In genomic region chr13:51557875-51558604, GRCh38 we compare ENCODE assay signal across 13 cellular contexts. TPM values are rescaled to one million over a fixed set of nuclear protein-coding genes. Genes with fewer than 3 reads are reported as not detected.
DNase-seq lines count a peak whose midpoint lies in the region; ATAC-seq, FAIRE-seq and TF ChIP-seq lines count a peak whose summit lies in the region.
"Had no signal": no experiment of that assay in that cellular context is flagged by ENCODE, and none has a peak within 500 bp of the region (broad histone marks: within the 10 kb centered on the region; RNA-seq: fewer than 3 reads in every experiment).

No MANE protein-coding gene starts in this region.

- H3K36me3 ChIP-seq in HEK293 (ENCODE audit: control insufficient read depth in 2 of 2, insufficient read depth in 1 of 2, low read length in 2 of 2), result no peaks in the 10 kb centered on the region
- H3K36me3 ChIP-seq in small intestine (ENCODE audit: control insufficient read depth in 2 of 2, insufficient read depth in 2 of 2, low read length in 2 of 2), result no peaks in the 10 kb centered on the region
- no peaks in the 10 kb centered on the region for H3K36me3 ChIP-seq in esophagus muscularis mucosa

- TF ChIP-seq RAD21 in A549 (conservative IDR thresholded peaks at IDR 0.05 in 1 of 2, IDR thresholded peaks at IDR 0.05 in 1 of 2), result no peak

- ATAC-seq in A549, result peak; percentile 78 to 89
- ATAC-seq in naive thymus-derived CD8-positive, alpha-beta T cell, result no peak

- no peak for TF ChIP-seq EP300 in A549 (IDR thresholded peaks at IDR 0.05)
- no peak for TF ChIP-seq EP300 in esophagus muscularis mucosa (IDR thresholded peaks at IDR 0.05)

- FAIRE-seq in A549 (lab: Jason Lieb, UNC), result no peak
- FAIRE-seq in small intestine (lab: Jason Lieb, UNC), result no peak

- peaks cover 14% of the 10 kb centered on the region for H3K4me1 ChIP-seq in A549
- H3K4me1 ChIP-seq in HEK293 (ENCODE audit: control insufficient read depth, insufficient read depth, low read length), result no peaks in the 10 kb centered on the region
- no peaks in the 10 kb centered on the region for H3K4me1 ChIP-seq in small intestine (ENCODE audit: control insufficient read depth in 2 of 2, insufficient read depth in 1 of 2, low read depth in 1 of 2, low read length in 1 of 2)
- H3K4me1 ChIP-seq in esophagus muscularis mucosa, result no peaks in the 10 kb centered on the region

- TF ChIP-seq CTCF in A549 (IDR thresholded peaks at IDR 0.05) (no peak), HEK293 (tag by site-specific recombination; IDR thresholded peaks at IDR 0.05) (no peak), esophagus muscularis mucosa (IDR thresholded peaks at IDR 0.05) (no peak)

- H3K4me1 Mint-ChIP-seq in naive thymus-derived CD8-positive, alpha-beta T cell, result peaks cover 3 to 31% (median 6%) of the 10 kb centered on the region in 4 donors

- TF ChIP-seq POLR2A in A549 (IDR thresholded peaks at IDR 0.05; ENCODE audit: low read length) (no peak), esophagus muscularis mucosa (IDR thresholded peaks at IDR 0.05; ENCODE audit: low read depth) (no peak)

- POLR2A ChIA-PET in A549 (lab: Yijun Ruan, JAX) (interaction anchor here (1.0 kb wide), 1 partner anchor 105 kb away, joined by 3 read pairs; no protein-coding TSS in a partner anchor), HEK293 (lab: Yijun Ruan, JAX) (interaction anchor here (1.0 to 2.1 kb wide), 2 partner anchors 105 to 113 kb away, joined by 5 to 6 read pairs; partner anchors contain the start of gene INTS6)
- POLR2A ChIA-PET in naive thymus-derived CD8-positive, alpha-beta T cell (lab: Charles Lee), result interaction anchor here (0.5 kb wide), 1 partner anchor 19 kb away, joined by 7 read pairs; no protein-coding TSS in a partner anchor

- no peak overlapping the region for H3K27ac Mint-ChIP-seq in naive thymus-derived CD8-positive, alpha-beta T cell
- H3K27ac Mint-ChIP-seq: activated naive CD4-positive, alpha-beta T cell treated with anti-CD3 and anti-CD28 coated beads, Interleukin-2, amount 50 U/mL, for 72 hours; progenitor cell of endocrine pancreas had no signal

- H3K4me3 Mint-ChIP-seq in naive thymus-derived CD8-positive, alpha-beta T cell, result no peak overlapping the region

- peaks cover 0 to 9% (median 1%) of the 10 kb centered on the region in 5 donors for H3K27me3 Mint-ChIP-seq in naive thymus-derived CD8-positive, alpha-beta T cell

- H3K4me3 ChIP-seq in A549 (no peak overlapping the region; the same call in 2 of the 3 replicates), HEK293 (ENCODE audit: low read depth, low read length) (no peak overlapping the region), small intestine (ENCODE audit: low read depth in 1 of 2, low read length in 2 of 2) (no peak overlapping the region), esophagus muscularis mucosa (no peak overlapping the region)

- peaks cover 0 to 2% (median 0%) of the 10 kb centered on the region in 9 donors for H3K9me3 Mint-ChIP-seq in naive thymus-derived CD8-positive, alpha-beta T cell

- H3K4me2 ChIP-seq in A549, result peak overlapping the region; percentile 77

- intact Hi-C loops in esophagus muscularis mucosa (cut with DNase I), result no loop called here

- no peaks in the 10 kb centered on the region for H3K9me3 ChIP-seq in A549
- no peaks in the 10 kb centered on the region for H3K9me3 ChIP-seq in HEK293 (ENCODE audit: control insufficient read depth, insufficient read depth, low read depth, low read length)
- H3K9me3 ChIP-seq in small intestine (ENCODE audit: control insufficient read depth, low read depth), result no peaks in the 10 kb centered on the region
- H3K9me3 ChIP-seq in esophagus muscularis mucosa, result no peaks in the 10 kb centered on the region

- CTCF ChIA-PET in A549 (lab: Yijun Ruan, JAX), result no interaction called here
- CTCF ChIA-PET in HEK293 (lab: Yijun Ruan, JAX), result no interaction called here

- DNase-seq in A549 (ENCODE audit: low read depth in 1 of 2, low spot score in 1 of 2) (peak in 1 of 2 experiments; percentile 5), amniotic epithelial cell (ENCODE audit: low read depth) (peak; percentile 93), hepatic stellate cell (ENCODE audit: low spot score) (peak; percentile 45), small intestine (no peak), NCI-H82 (lab: John Stamatoyannopoulos, UW) (no peak), esophagus muscularis mucosa (ENCODE audit: extremely low spot score) (no peak)
- no peak for DNase-seq in naive thymus-derived CD8-positive, alpha-beta T cell
- DNase-seq: hippocampal formation; NCI-H187 treated with DMSO at 0.1 percent for 48 hours; stimulated activated naive CD4-positive, alpha-beta T cell treated with Interleukin-2 at 50 U/mL for 16 hours had no signal

- H3K27me3 ChIP-seq in small intestine (ENCODE audit: control insufficient read depth in 2 of 2, insufficient read depth in 2 of 2, low read length in 2 of 2) (no peaks in the 10 kb centered on the region), esophagus muscularis mucosa (no peaks in the 10 kb centered on the region)

- H3K36me3 Mint-ChIP-seq in naive thymus-derived CD8-positive, alpha-beta T cell, result peaks cover 0 to 5% (median 0%) of the 10 kb centered on the region in 3 donors
- H3K36me3 Mint-ChIP-seq: activated naive CD4-positive, alpha-beta T cell treated with anti-CD3 and anti-CD28 coated beads, Interleukin-2, amount 50 U/mL, for 72 hours had no signal

- 13% methylated on average over 9 of the region's 9 CpGs for WGBS in A549 (ENCODE audit: missing lambda C conversion rate)
- 58 to 66% (median 60%) methylated on average over 9 of the region's 9 CpGs for WGBS in small intestine, 3 donors
- WGBS in esophagus muscularis mucosa, result 43% methylated on average over 9 of the region's 9 CpGs

- H3K27ac ChIP-seq in A549 (peak overlapping the region; percentile 40 to 69; a peak in 4 of 6 replicates), HEK293 (ENCODE audit: extremely low read depth, low read depth, low read length) (no peak overlapping the region), small intestine (ENCODE audit: low read depth in 1 of 2, low read length in 1 of 2) (no peak overlapping the region), esophagus muscularis mucosa (replicated peaks in 1 of 4) (no peak overlapping the region)

TF ChIP-seq in A549, 52 proteins besides CTCF, POLR2A, EP300 and RAD21:
- peak; percentile 63 to 68; a peak in 3 of 4 replicates for TF ChIP-seq CEBPB (IDR thresholded peaks at IDR 0.05)
- TF ChIP-seq HDAC2 (IDR thresholded peaks at IDR 0.05), result no peak
- no peak for TF ChIP-seq JUNB (IDR thresholded peaks at IDR 0.05)
- TF ChIP-seq FOSL2 (IDR thresholded peaks at IDR 0.05), result no peak
- TF ChIP-seq FOSL2 (CRISPR knock-in tag; IDR thresholded peaks at IDR 0.05), result peak; percentile 50
- TF ChIP-seq, protein P1, sequence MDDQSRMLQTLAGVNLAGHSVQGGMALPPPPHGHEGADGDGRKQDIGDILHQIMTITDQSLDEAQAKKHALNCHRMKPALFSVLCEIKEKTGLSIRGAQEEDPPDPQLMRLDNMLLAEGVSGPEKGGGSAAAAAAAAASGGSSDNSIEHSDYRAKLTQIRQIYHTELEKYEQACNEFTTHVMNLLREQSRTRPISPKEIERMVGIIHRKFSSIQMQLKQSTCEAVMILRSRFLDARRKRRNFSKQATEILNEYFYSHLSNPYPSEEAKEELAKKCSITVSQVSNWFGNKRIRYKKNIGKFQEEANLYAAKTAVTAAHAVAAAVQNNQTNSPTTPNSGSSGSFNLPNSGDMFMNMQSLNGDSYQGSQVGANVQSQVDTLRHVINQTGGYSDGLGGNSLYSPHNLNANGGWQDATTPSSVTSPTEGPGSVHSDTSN (IDR thresholded peaks at IDR 0.05), result no peak
- no peak for TF ChIP-seq FOXS1 (CRISPR knock-in tag; IDR thresholded peaks at IDR 0.05)
- TF ChIP-seq ESRRA (IDR thresholded peaks at IDR 0.05; ENCODE audit: borderline replicate concordance, low read length), result no peak
- no peak for TF ChIP-seq MAFK (IDR thresholded peaks at IDR 0.05; ENCODE audit: partially characterized antibody)
- TF ChIP-seq, protein P2, sequence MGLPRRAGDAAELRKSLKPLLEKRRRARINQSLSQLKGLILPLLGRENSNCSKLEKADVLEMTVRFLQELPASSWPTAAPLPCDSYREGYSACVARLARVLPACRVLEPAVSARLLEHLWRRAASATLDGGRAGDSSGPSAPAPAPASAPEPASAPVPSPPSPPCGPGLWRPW (IDR thresholded peaks at IDR 0.05), result no peak

TF ChIP-seq in HEK293, 187 proteins besides CTCF, POLR2A, EP300 and RAD21 (continues in another document):
- TF ChIP-seq ZNF350 (tag by site-specific recombination; IDR thresholded peaks at IDR 0.05) (no peak), ZNF449 (tag by site-specific recombination; IDR thresholded peaks at IDR 0.05) (peak; percentile 36; the same call in 1 of the 2 replicates), ZNF629 (tag by site-specific recombination; IDR thresholded peaks at IDR 0.05) (0 out of 2 replicates have a peak, but pooled peaks have one; percentile 32), EGR2 (tag by site-specific recombination; IDR thresholded peaks at IDR 0.05; ENCODE audit: low read depth) (peak; percentile 60), ZBTB48 (tag by site-specific recombination; IDR thresholded peaks at IDR 0.05) (no peak), ZNF174 (tag by site-specific recombination; IDR thresholded peaks at IDR 0.05) (no peak)

RNA-seq across cellular contexts. Expression of gene WDFY2, which starts 26.2 kb away (rescaled TPM):
- 8.5 TPM in 2 replicates for polyA plus RNA-seq in A549 (2011; rRNA removed)
- polyA plus RNA-seq in A549 (2012; cell fraction: cytosol; rRNA removed), result 2.4 and 2.8 TPM in 2 replicates
- polyA plus RNA-seq in A549 (2012; cell fraction: nucleus; rRNA removed), result 6.4 and 8.8 TPM in 2 replicates
- polyA plus RNA-seq in A549 (2017; fragmentation: RNase III; extraction: RNeasy Plus Mini Kit Qiagen cat#74134 plus additional on column Dnase treatment), result 5.2 to 6.6 TPM (median 6.3 TPM) in 3 replicates
- polyA minus RNA-seq in A549 (2011; rRNA and poly(A)+ RNA removed), result 12.6 and 16.8 TPM in 2 replicates
- polyA plus RNA-seq in small intestine, result 1 to 10 TPM in 1 of 3 donors, under 1 TPM in 2; 0.81 to 2.5 (median 0.89) TPM
- total RNA-seq in esophagus muscularis mucosa, result 1 to 10 TPM; 4.7 to 8.7 (median 5.7) TPM
- total RNA-seq in naive thymus-derived CD8-positive, alpha-beta T cell, result 10 to 100 TPM; 23.5 to 24.8 TPM
- polyA plus RNA-seq in naive thymus-derived CD8-positive, alpha-beta T cell, result 1 to 10 TPM; 3.8 to 4.4 (median 4.0) TPM

Comparison
In these comparisons a context has a peak if more than half of its experiments do, and no peak if none do; other contexts are left out.
1. ATAC-seq: peak in A549 (2 of 2); none in naive thymus-derived CD8-positive, alpha-beta T cell (0 of 2).
2. DNase-seq: peak in amniotic epithelial cell (single experiment) and hepatic stellate cell (single experiment); none in small intestine (single experiment), NCI-H82 (single experiment), esophagus muscularis mucosa (single experiment) and naive thymus-derived CD8-positive, alpha-beta T cell (0 of 10).
3. H3K27ac ChIP-seq: peak in A549 (2 of 2); none in HEK293 (single experiment), small intestine (0 of 2) and esophagus muscularis mucosa (0 of 4).